Comparison of ENCODE assay signal across 11 cellular contexts in genomic region chr3:122255757-122256439, GRCh38.
DNase-seq lines count a peak whose midpoint lies in the region; ATAC-seq, FAIRE-seq and TF ChIP-seq lines count a peak whose summit lies in the region.
"Had no signal": no experiment of that assay in that cellular context is flagged by ENCODE, and none has a peak within 500 bp of the region (broad histone marks: within the 10 kb centered on the region; RNA-seq: fewer than 3 reads in every experiment).

No MANE protein-coding gene starts in this region.

- WGBS in H1 (ENCODE audit: extremely low coverage in 1 of 2, insufficient coverage in 1 of 2, insufficient read length in 1 of 2, insufficient replicate concordance in 2 of 2, low coverage in 1 of 2, low lambda C conversion rate in 2 of 2, missing lambda C conversion rate in 1 of 2), 2 experiments: 84% methylated on average over 1 of the region's 1 CpG; no CpG with 5 or more reads in 1 of the 2 experiments

- TF ChIP-seq EP300 in H1 (IDR thresholded peaks at IDR 0.05; ENCODE audit: borderline replicate concordance in 1 of 2, low read depth in 2 of 2, low read length in 2 of 2): no peak

- H3K14ac ChIP-seq in H1 (ENCODE audit: insufficient read length): no peak overlapping the region

- H3K27me3 ChIP-seq in H1 (replicated peaks in 1 of 4; ENCODE audit: control insufficient read depth in 3 of 4, extremely low read depth in 1 of 4, insufficient read depth in 3 of 4, low read length in 3 of 4) (no peaks in the 10 kb centered on the region; a peak in 1 of 7 replicates), upper lobe of right lung (no peaks in the 10 kb centered on the region)
- H3K27me3 ChIP-seq: thyroid gland had no signal

- H2AFZ ChIP-seq in H1 (ENCODE audit: low read length): no peak overlapping the region

- no peak overlapping the region for H3K23ac ChIP-seq in H1 (ENCODE audit: insufficient read length)

- H3K4me1 ChIP-seq in H1 (replicated peaks in 1 of 4; ENCODE audit: control insufficient read depth in 3 of 4, insufficient read depth in 4 of 4, low read length in 3 of 4): no peaks in the 10 kb centered on the region
- peaks cover 5% of the 10 kb centered on the region for H3K4me1 ChIP-seq in upper lobe of right lung
- H3K4me1 ChIP-seq: thyroid gland had no signal

- H3K4me2 ChIP-seq in H1 (ENCODE audit: insufficient read depth in 1 of 2, low read depth in 2 of 2, low read length in 2 of 2): no peak overlapping the region

- no peak for TF ChIP-seq POLR2A in H1 (IDR thresholded peaks at IDR 0.05; ENCODE audit: control extremely low read depth in 1 of 2, low read depth in 2 of 2, low read length in 2 of 2)

- no peak overlapping the region for H2AK5ac ChIP-seq in H1 (ENCODE audit: low read depth, low read length)

- DNase-seq in GM13977 (ENCODE audit: low spot score) (peak; percentile 45), H1 (ENCODE audit: low read depth in 1 of 2, low spot score in 2 of 2) (no peak), NCI-H1048 (lab: John Stamatoyannopoulos, UW) (no peak), NCI-H2171 treated with DMSO at 0.1 percent for 48 hours (lab: John Stamatoyannopoulos, UW) (no peak), upper lobe of right lung (no peak)
- DNase-seq in T-helper 2 cell treated with Interferon-gamma antibody and Interleukin-4, amounts not matched to agents 5 μg/mL and 100 μg/mL, for 36 hours (ENCODE audit: low spot score): no peak
- DNase-seq: DND-41, thyroid gland had no signal

- H4K20me1 ChIP-seq in H1 (replicated peaks in 1 of 2; ENCODE audit: control insufficient read depth in 1 of 2, insufficient read depth in 2 of 2, low read length in 2 of 2): no peaks in the 10 kb centered on the region

- H3K18ac ChIP-seq in H1 (ENCODE audit: extremely low read depth, low read length): no peak overlapping the region

- TF ChIP-seq CTCF in GM13977 (IDR thresholded peaks at IDR 0.05; ENCODE audit: extremely low read depth, insufficient read depth, missing control alignments) (no peak), H1 (IDR thresholded peaks at IDR 0.05; ENCODE audit: control extremely low read depth in 1 of 3, insufficient read depth in 1 of 3, low read depth in 1 of 3, low read length in 3 of 3) (no peak), upper lobe of right lung (IDR thresholded peaks at IDR 0.05) (no peak)

- H3K36me3 Mint-ChIP-seq in T-helper 2 cell treated with Interferon-gamma antibody and Interleukin-4, amounts not matched to agents 5 μg/mL and 100 μg/mL, for 36 hours (ENCODE audit: low read depth): no peaks in the 10 kb centered on the region
- H3K36me3 Mint-ChIP-seq: memory B cell had no signal

- ATAC-seq in GM19455 (IDR thresholded peaks at IDR 0.05; ENCODE audit: unreplicated experiment) (peak; percentile 79), HG03108 (IDR thresholded peaks at IDR 0.05; ENCODE audit: unreplicated experiment) (peak; percentile 61), upper lobe of right lung (no peak)

- H3K9me3 ChIP-seq in H1 (ENCODE audit: insufficient read depth in 2 of 2, low read depth in 1 of 2, low read length in 1 of 2) (no peaks in the 10 kb centered on the region), upper lobe of right lung (no peaks in the 10 kb centered on the region)
- H3K9me3 ChIP-seq: thyroid gland had no signal

- peaks cover 1% of the 10 kb centered on the region for H3K27me3 Mint-ChIP-seq in T-helper 2 cell treated with Interferon-gamma antibody and Interleukin-4, amounts not matched to agents 5 μg/mL and 100 μg/mL, for 36 hours (ENCODE audit: low read depth)

- TF ChIP-seq RAD21 in H1 (IDR thresholded peaks at IDR 0.05 in 1 of 2, conservative IDR thresholded peaks at IDR 0.05 in 1 of 2; ENCODE audit: low read depth in 2 of 2, low read length in 2 of 2): no peak

- no peak overlapping the region for H2BK15ac ChIP-seq in H1 (ENCODE audit: low read length)

- no peak overlapping the region for H3K4me3 Mint-ChIP-seq in T-helper 2 cell treated with Interferon-gamma antibody and Interleukin-4, amounts not matched to agents 5 μg/mL and 100 μg/mL, for 36 hours
- H3K4me3 Mint-ChIP-seq: memory B cell had no signal

- intact Hi-C loops in upper lobe of right lung (cut with DNase I): no loop called here

- H3K79me2 ChIP-seq in H1 (ENCODE audit: control insufficient read depth in 1 of 2, insufficient read depth in 2 of 2, low read length in 2 of 2): no peaks in the 10 kb centered on the region

- H3K27ac Mint-ChIP-seq in T-helper 2 cell treated with Interferon-gamma antibody and Interleukin-4, amounts not matched to agents 5 μg/mL and 100 μg/mL, for 36 hours: no peak overlapping the region
- H3K27ac Mint-ChIP-seq: memory B cell had no signal

- in situ Hi-C loops in GM13977 (cut with MboI; ENCODE audit: low pct_unique_long_range_greater_than_20kb, low sequenced_read_pairs, unreplicated experiment): loop anchor here (10.0 kb wide), 1 partner anchor 151 kb away; no protein-coding TSS in a partner anchor

- CTCF ChIA-PET in H1 (lab: Charles Lee; ENCODE audit: partially characterized antibody): interaction anchor here (0.6 to 10.6 kb wide), 5 partner anchors 66 to 709 kb away, joined by 3 to 113 read pairs (median 4); no protein-coding TSS in a partner anchor

- H3K79me1 ChIP-seq in H1 (ENCODE audit: low read depth, low read length): no peaks in the 10 kb centered on the region

- no peak overlapping the region for H4K5ac ChIP-seq in H1 (ENCODE audit: insufficient read length, low read depth, low read length)

- no peak overlapping the region for H4K91ac ChIP-seq in H1 (replicated peaks; ENCODE audit: insufficient read length, low read length)

- POLR2A ChIA-PET in H1 (lab: Charles Lee; ENCODE audit: partially characterized antibody): no interaction called here

- no peak overlapping the region for H3K56ac ChIP-seq in H1 (replicated peaks; ENCODE audit: insufficient read length, low read depth, low read length)

- H3K4ac ChIP-seq in H1 (replicated peaks; ENCODE audit: insufficient read length, low read depth, low read length): no peak overlapping the region

- no peak overlapping the region for H3K4me3 ChIP-seq in H1 (ENCODE audit: extremely low read depth in 1 of 4, insufficient read depth in 2 of 4, low read depth in 3 of 4, low read length in 4 of 4)
- no peak overlapping the region for H3K4me3 ChIP-seq in upper lobe of right lung
- H3K4me3 ChIP-seq: thyroid gland had no signal

- H3K36me3 ChIP-seq in H1 (ENCODE audit: control insufficient read depth in 2 of 4, insufficient read depth in 4 of 4, low read length in 3 of 4): no peaks in the 10 kb centered on the region
- H3K36me3 ChIP-seq in upper lobe of right lung: no peaks in the 10 kb centered on the region
- H3K36me3 ChIP-seq: thyroid gland had no signal

- no peaks in the 10 kb centered on the region for H3K23me2 ChIP-seq in H1 (ENCODE audit: low read depth, low read length)

- H2BK12ac ChIP-seq in H1 (ENCODE audit: low read depth, low read length): no peak overlapping the region

- no peak overlapping the region for H3K9ac ChIP-seq in H1 (replicated peaks in 1 of 4; ENCODE audit: extremely low read depth in 1 of 4, low read depth in 3 of 4, low read length in 3 of 4)

- H3K9me3 Mint-ChIP-seq in T-helper 2 cell treated with Interferon-gamma antibody and Interleukin-4, amounts not matched to agents 5 μg/mL and 100 μg/mL, for 36 hours: no peaks in the 10 kb centered on the region
- H3K9me3 Mint-ChIP-seq: memory B cell had no signal

- no peak overlapping the region for H2BK120ac ChIP-seq in H1 (replicated peaks; ENCODE audit: low read depth, low read length)

- H2BK20ac ChIP-seq in H1 (ENCODE audit: low read length): no peak overlapping the region

- H3K27ac ChIP-seq in H1 (ENCODE audit: low read depth, low read length): no peak overlapping the region
- no peak overlapping the region for H3K27ac ChIP-seq in upper lobe of right lung
- H3K27ac ChIP-seq: thyroid gland had no signal

- FAIRE-seq in H1 (lab: Jason Lieb, UNC): no peak

- peaks cover 17% of the 10 kb centered on the region for H3K4me1 Mint-ChIP-seq in T-helper 2 cell treated with Interferon-gamma antibody and Interleukin-4, amounts not matched to agents 5 μg/mL and 100 μg/mL, for 36 hours (ENCODE audit: low read depth)

- no peak overlapping the region for H2BK5ac ChIP-seq in H1 (ENCODE audit: low read depth, low read length)

- H4K8ac ChIP-seq in H1 (ENCODE audit: extremely low read depth, insufficient read depth, low read length): no peak overlapping the region

TF ChIP-seq in H1, 55 proteins besides CTCF, POLR2A, EP300 and RAD21:
- TF ChIP-seq TEAD4 (IDR thresholded peaks at IDR 0.05; ENCODE audit: low read depth, low read length): no peak
- no peak for TF ChIP-seq SP1 (IDR thresholded peaks at IDR 0.05; ENCODE audit: low read depth, low read length)
- no peak for TF ChIP-seq TBP (IDR thresholded peaks at IDR 0.05; ENCODE audit: low read depth, low read length)
- TF ChIP-seq RFX5 (IDR thresholded peaks at IDR 0.05; ENCODE audit: borderline replicate concordance, low read depth, low read length): no peak
- TF ChIP-seq KDM1A (IDR thresholded peaks at IDR 0.05; ENCODE audit: borderline replicate concordance, low read length): no peak
- no peak for TF ChIP-seq NANOG (IDR thresholded peaks at IDR 0.05; ENCODE audit: insufficient read depth, low read depth, low read length, poor library complexity, severe bottlenecking)
- peak; percentile 41; the same call in 1 of the 2 replicates for TF ChIP-seq MAFK (IDR thresholded peaks at IDR 0.05; ENCODE audit: low read depth, low read length)
- no peak for TF ChIP-seq FOSL1 (IDR thresholded peaks at IDR 0.05; ENCODE audit: insufficient read depth, low read depth, low read length)
